Comparison of ENCODE assay signal across 4 cellular contexts in genomic region chr3:77668398-77668797, GRCh38.
TF ChIP-seq lines count a peak whose summit lies in the region.

No MANE protein-coding gene starts in this region.

TF ChIP-seq in SK-N-SH treated with all-trans-retinoic acid at 6 μM for 48 hours, 23 proteins besides CTCF, POLR2A, EP300 and RAD21 (continues in another document):
- TF ChIP-seq PATZ1 (CRISPR knock-in tag; IDR thresholded peaks at IDR 0.05; ENCODE audit: borderline replicate concordance) (no peak), ISL1 (CRISPR knock-in tag; IDR thresholded peaks at IDR 0.05) (peak; percentile 58), TOX (CRISPR knock-in tag; IDR thresholded peaks at IDR 0.05; ENCODE audit: borderline replicate concordance) (no peak), TSHZ2 (CRISPR knock-in tag; IDR thresholded peaks at IDR 0.05) (no peak)

TF ChIP-seq in SK-N-SH, 30 proteins besides CTCF, POLR2A, EP300 and RAD21 (continued from another document):
- no peak for TF ChIP-seq PBX3 (IDR thresholded peaks at IDR 0.05)
- TF ChIP-seq RXRA (IDR thresholded peaks at IDR 0.05; ENCODE audit: borderline replicate concordance, low read depth): no peak
- no peak for TF ChIP-seq USF2 (IDR thresholded peaks at IDR 0.05; ENCODE audit: borderline replicate concordance, low read depth, low read length)
- no peak for TF ChIP-seq POLR2AphosphoS5 (IDR thresholded peaks at IDR 0.05; ENCODE audit: low read depth, low read length)
- TF ChIP-seq MXI1 (IDR thresholded peaks at IDR 0.05; ENCODE audit: low read depth, low read length): no peak
- no peak for TF ChIP-seq SIN3A (IDR thresholded peaks at IDR 0.05; ENCODE audit: borderline replicate concordance, low read depth, low read length)
- TF ChIP-seq IRF3 (IDR thresholded peaks at IDR 0.05; ENCODE audit: low read depth, low read length): no peak
- no peak for TF ChIP-seq EZH2phosphoT487 (IDR thresholded peaks at IDR 0.05; ENCODE audit: borderline replicate concordance, low read depth)
- no peak for TF ChIP-seq FOSL2 (IDR thresholded peaks at IDR 0.05; ENCODE audit: borderline replicate concordance, low read depth)
- no peak for TF ChIP-seq ELF1 (IDR thresholded peaks at IDR 0.05)
- no peak for TF ChIP-seq RFX5 (IDR thresholded peaks at IDR 0.05; ENCODE audit: low read length)
- no peak for TF ChIP-seq USF1 (IDR thresholded peaks at IDR 0.05; ENCODE audit: borderline replicate concordance, low read depth)
- TF ChIP-seq GABPA (IDR thresholded peaks at IDR 0.05; ENCODE audit: low read depth): no peak
- no peak for TF ChIP-seq FOXJ3 (CRISPR knock-in tag; IDR thresholded peaks at IDR 0.05)

TF ChIP-seq in H1, 55 proteins besides CTCF, POLR2A, EP300 and RAD21 (continued from another document):
- TF ChIP-seq CHD7 (IDR thresholded peaks at IDR 0.05; ENCODE audit: insufficient replicate concordance, low read length): no peak
- TF ChIP-seq CEBPB (IDR thresholded peaks at IDR 0.05; ENCODE audit: low read depth, low read length): no peak
- TF ChIP-seq EGR1 (IDR thresholded peaks at IDR 0.05; ENCODE audit: borderline replicate concordance, low read depth, low read length): no peak
- TF ChIP-seq GTF2F1 (IDR thresholded peaks at IDR 0.05; ENCODE audit: borderline replicate concordance, low read depth, low read length): no peak
- no peak for TF ChIP-seq SUZ12 (IDR thresholded peaks at IDR 0.05; ENCODE audit: low read length)
- TF ChIP-seq JUND (IDR thresholded peaks at IDR 0.05; ENCODE audit: low read length): no peak
- no peak for TF ChIP-seq KDM4A (IDR thresholded peaks at IDR 0.05; ENCODE audit: low read depth, low read length, severe bottlenecking)
- TF ChIP-seq CHD2 (IDR thresholded peaks at IDR 0.05; ENCODE audit: low read length): no peak
- TF ChIP-seq MAFK (IDR thresholded peaks at IDR 0.05; ENCODE audit: low read depth, low read length): no peak
- no peak for TF ChIP-seq RXRA (IDR thresholded peaks at IDR 0.05; ENCODE audit: insufficient read depth, low read depth, low read length)
- no peak for TF ChIP-seq E2F6 (IDR thresholded peaks at IDR 0.05)

TF ChIP-seq in neural cell, 6 proteins besides CTCF, POLR2A, EP300 and RAD21 (continued from another document):
- TF ChIP-seq EZH2 (IDR thresholded peaks at IDR 0.05; ENCODE audit: borderline replicate concordance, insufficient read depth, low read length, poor library complexity, severe bottlenecking) (no peak), SMC3 (conservative IDR thresholded peaks at IDR 0.05; ENCODE audit: poor library complexity) (no peak), REST (IDR thresholded peaks at IDR 0.05; ENCODE audit: borderline replicate concordance) (no peak)
